ENCODE assay signal across 26 cellular contexts in the genomic region with DNA sequence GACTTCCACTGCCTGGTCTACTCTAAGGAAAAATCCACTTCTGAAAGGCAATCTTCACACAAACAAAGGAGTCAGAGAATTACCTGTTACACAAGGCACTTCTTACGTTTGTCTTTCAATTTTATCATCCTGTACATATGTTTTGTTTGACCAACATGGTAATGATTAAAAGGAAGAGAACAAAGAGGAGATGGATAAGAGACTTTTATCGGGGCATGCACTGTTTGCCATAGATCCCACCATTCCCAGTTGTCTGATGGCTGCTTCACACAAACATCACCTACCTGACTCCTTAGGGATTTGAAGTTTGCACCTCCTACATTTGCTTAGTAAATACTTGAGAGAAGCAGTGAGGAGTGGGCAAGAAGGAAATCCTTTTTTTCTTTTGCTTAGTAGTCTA.
"Had no signal": no experiment of that assay in that cellular context is flagged by ENCODE, and none has a peak within 500 bp of the region (broad histone marks: within the 10 kb centered on the region; RNA-seq: fewer than 3 reads in every experiment).

No MANE protein-coding gene starts in this region.

- H3K4me3 Mint-ChIP-seq: memory B cell; mesothelial cell of epicardium; naive B cell; natural killer cell treated with Interleukin-12 subunit alpha and Interleukin-12 subunit beta and Interleukin-15 and Interleukin-18, amount 100 ng/mL, for 72 hours; neural crest cell; stimulated activated memory B cell treated with anti-CD40 and anti-IgM and Interleukin-4, amounts not matched to agents 10 μg/mL and 1 μg/mL and 100 μg/mL, for 72 hours; type B pancreatic cell had no signal

- ATAC-seq: left lobe of liver; mucosa of descending colon; natural killer cell treated with Interleukin-12 subunit alpha and Interleukin-12 subunit beta and Interleukin-15 and Interleukin-18, amount 100 ng/mL, for 72 hours; right cardiac atrium; stimulated activated memory B cell treated with anti-CD40 and anti-IgM and Interleukin-4, amounts not matched to agents 10 μg/mL and 1 μg/mL and 100 μg/mL, for 72 hours; stimulated activated naive CD8-positive, alpha-beta T cell treated with anti-CD3 and anti-CD28 coated beads, Interleukin-15, Interleukin-2, amounts not matched to agents 100 U/mL and 50 U/mL, for 24 hours had no signal

- H3K9ac ChIP-seq: parathyroid adenoma had no signal

- H3K4me1 ChIP-seq: parathyroid adenoma, prostate gland, spleen, testis, tibial artery had no signal

- H3K4me1 Mint-ChIP-seq: memory B cell; mesothelial cell of epicardium; naive B cell; neural crest cell; stimulated activated memory B cell treated with anti-CD40 and anti-IgM and Interleukin-4, amounts not matched to agents 10 μg/mL and 1 μg/mL and 100 μg/mL, for 72 hours had no signal

- H3K27me3 ChIP-seq: testis had no signal

- H3K27ac Mint-ChIP-seq: memory B cell; mesothelial cell of epicardium; naive B cell; natural killer cell treated with Interleukin-12 subunit alpha and Interleukin-12 subunit beta and Interleukin-15 and Interleukin-18, amount 100 ng/mL, for 72 hours; stimulated activated memory B cell treated with anti-CD40 and anti-IgM and Interleukin-4, amounts not matched to agents 10 μg/mL and 1 μg/mL and 100 μg/mL, for 72 hours; type B pancreatic cell had no signal

- H3K9me3 Mint-ChIP-seq: natural killer cell treated with Interleukin-12 subunit alpha and Interleukin-12 subunit beta and Interleukin-15 and Interleukin-18, amount 100 ng/mL, for 72 hours; neural crest cell; stimulated activated memory B cell treated with anti-CD40 and anti-IgM and Interleukin-4, amounts not matched to agents 10 μg/mL and 1 μg/mL and 100 μg/mL, for 72 hours; type B pancreatic cell had no signal

- DNase-seq: dermis blood vessel endothelial cell; effector memory CD4-positive, alpha-beta T cell; erythroblast; head of caudate nucleus; kidney; mucosa of descending colon; naive B cell; right cardiac atrium; spleen; stimulated activated CD4-positive, alpha-beta T cell treated with anti-CD3 and anti-CD28 coated beads, Interleukin-4, amount 100 ng/mL, for 4 hours; stimulated activated naive CD8-positive, alpha-beta T cell treated with anti-CD3 and anti-CD28 coated beads, Interleukin-15, Interleukin-2, amounts not matched to agents 100 U/mL and 50 U/mL, for 24 hours; testis; tibial artery had no signal

- H3K4me3 ChIP-seq: coronary artery, lung, mucosa of descending colon, prostate gland, skin epidermis, spleen, testis, tibial artery had no signal

- H3K27ac ChIP-seq: coronary artery, neutrophil, parathyroid adenoma, prostate gland, skin epidermis, spleen, testis, tibial artery had no signal

- H3K36me3 Mint-ChIP-seq: memory B cell; mesothelial cell of epicardium; natural killer cell treated with Interleukin-12 subunit alpha and Interleukin-12 subunit beta and Interleukin-15 and Interleukin-18, amount 100 ng/mL, for 72 hours; stimulated activated memory B cell treated with anti-CD40 and anti-IgM and Interleukin-4, amounts not matched to agents 10 μg/mL and 1 μg/mL and 100 μg/mL, for 72 hours; type B pancreatic cell had no signal

- H3K36me3 ChIP-seq: neutrophil, prostate gland, spleen, tibial artery had no signal

- H3K9me3 ChIP-seq: mucosa of descending colon, neutrophil, prostate gland, testis had no signal
